23 cellular contexts compared by ENCODE assay signal in the genomic region with DNA sequence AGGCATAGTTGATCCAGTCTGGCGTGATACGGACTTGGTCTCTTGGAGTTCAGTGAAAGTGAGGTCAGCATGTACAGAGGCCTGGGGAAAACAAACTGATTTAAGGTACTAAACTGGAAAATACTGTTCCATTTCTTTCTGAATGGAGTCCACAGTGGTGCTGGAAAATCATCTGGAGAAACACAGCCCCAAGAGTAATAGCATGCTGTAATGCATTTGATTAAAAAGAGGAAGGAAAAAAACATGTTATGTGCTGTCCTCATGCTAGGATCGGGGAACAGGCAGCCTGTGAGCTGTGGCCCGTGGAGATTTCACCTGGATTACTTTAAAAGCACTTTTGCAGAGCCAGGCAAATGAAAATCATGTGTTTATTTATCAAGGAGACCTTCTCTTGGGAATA.
"Had no signal": no experiment of that assay in that cellular context is flagged by ENCODE, and none has a peak within 500 bp of the region (broad histone marks: within the 10 kb centered on the region; RNA-seq: fewer than 3 reads in every experiment).

No MANE protein-coding gene starts in this region.

- ATAC-seq: left lobe of liver; lower lobe of right lung; psoas muscle; stimulated activated naive B cell treated with anti-CD40 and anti-IgM and Interleukin-4, amounts not matched to agents 10 μg/mL and 1 μg/mL and 100 μg/mL, for 72 hours; stimulated activated naive CD8-positive, alpha-beta T cell treated with anti-CD3 and anti-CD28 coated beads, Interleukin-15, amount 100 ng/mL, for 72 hours had no signal

- H3K9me3 Mint-ChIP-seq: nephron progenitor cell had no signal

- H3K4me1 Mint-ChIP-seq: memory B cell; naive B cell; stimulated activated naive B cell treated with anti-CD40 and anti-IgM and Interleukin-4, amounts not matched to agents 10 μg/mL and 1 μg/mL and 100 μg/mL, for 72 hours had no signal

- H3K27ac ChIP-seq: esophagus squamous epithelium, lower lobe of right lung, neutrophil, psoas muscle, transverse colon had no signal

- DNase-seq: cerebellar nuclear complex; dermis blood vessel endothelial cell; esophagus squamous epithelium; foreskin melanocyte; head of caudate nucleus; hypothalamus; kidney glomerular epithelial cell; lower lobe of right lung; naive B cell; nephron progenitor cell; psoas muscle; retina; sigmoid colon; stimulated activated CD4-positive, alpha-beta T cell treated with anti-CD3 and anti-CD28 coated beads, Interleukin-2, amount 100 ng/mL, for 24 hours; stimulated activated CD4-positive, alpha-beta T cell treated with anti-CD3 and anti-CD28 coated beads, Interleukin-4, amount 100 ng/mL, for 4 hours; stimulated activated naive B cell treated with anti-CD40 and anti-IgM and Interleukin-4, amounts not matched to agents 10 μg/mL and 1 μg/mL and 100 μg/mL, for 72 hours; stimulated activated naive CD8-positive, alpha-beta T cell treated with anti-CD3 and anti-CD28 coated beads, Interleukin-15, amount 100 ng/mL, for 72 hours; testis; transverse colon had no signal

- H3K4me3 Mint-ChIP-seq: memory B cell; naive B cell; nephron progenitor cell; stimulated activated naive B cell treated with anti-CD40 and anti-IgM and Interleukin-4, amounts not matched to agents 10 μg/mL and 1 μg/mL and 100 μg/mL, for 72 hours; stimulated activated naive CD8-positive, alpha-beta T cell treated with anti-CD3 and anti-CD28 coated beads, Interleukin-15, amount 100 ng/mL, for 72 hours had no signal

- H3K27me3 ChIP-seq: neutrophil, sigmoid colon, testis, transverse colon had no signal

- H3K27ac Mint-ChIP-seq: memory B cell; naive B cell; nephron progenitor cell; stimulated activated naive B cell treated with anti-CD40 and anti-IgM and Interleukin-4, amounts not matched to agents 10 μg/mL and 1 μg/mL and 100 μg/mL, for 72 hours; stimulated activated naive CD8-positive, alpha-beta T cell treated with anti-CD3 and anti-CD28 coated beads, Interleukin-15, amount 100 ng/mL, for 72 hours had no signal

- H3K4me1 ChIP-seq: lower lobe of right lung, psoas muscle had no signal

- H3K36me3 Mint-ChIP-seq: memory B cell; naive B cell; stimulated activated naive B cell treated with anti-CD40 and anti-IgM and Interleukin-4, amounts not matched to agents 10 μg/mL and 1 μg/mL and 100 μg/mL, for 72 hours had no signal

- H3K36me3 ChIP-seq: esophagus squamous epithelium, lower lobe of right lung, neutrophil, sigmoid colon, transverse colon had no signal

- H3K9me3 ChIP-seq: esophagus squamous epithelium, lower lobe of right lung, neutrophil, psoas muscle, sigmoid colon, testis, transverse colon had no signal

- H3K4me3 ChIP-seq: esophagus squamous epithelium, lower lobe of right lung, psoas muscle, sigmoid colon, skin epidermis, testis, transverse colon had no signal

- H3K27me3 Mint-ChIP-seq: memory B cell had no signal
